Comparison of ENCODE assay signal across 8 cellular contexts in genomic region chr7:29921404-29922010, GRCh38.
DNase-seq lines count a peak whose midpoint lies in the region; TF ChIP-seq lines count a peak whose summit lies in the region.

No MANE protein-coding gene starts in this region.

- H4K20me1 ChIP-seq in GM23248 (ENCODE audit: insufficient read depth), result no peaks in the 10 kb centered on the region
- H4K20me1 ChIP-seq in OCI-LY3 (ENCODE audit: insufficient read depth, low read length), result no peaks in the 10 kb centered on the region

- H3K9ac ChIP-seq in GM23248 (no peak overlapping the region), OCI-LY3 (ENCODE audit: low read length) (no peak overlapping the region)

- CTCF ChIA-PET in GM10248 (lab: Yijun Ruan, JAX), result interaction anchor here (0.7 to 3.6 kb wide), 34 partner anchors 9 to 1296 kb away, joined by 3 to 34 read pairs (median 4); no protein-coding TSS in a partner anchor

- H3K27me3 Mint-ChIP-seq in glutamatergic neuron (ENCODE audit: unreplicated experiment), result peaks cover 3% of the 10 kb centered on the region

- TF ChIP-seq CTCF in GM10248 (IDR thresholded peaks at IDR 0.05; ENCODE audit: control extremely low read depth, extremely low read depth, low read depth, missing control alignments), result peak; percentile 74
- TF ChIP-seq CTCF in OCI-LY3 (IDR thresholded peaks at IDR 0.05; ENCODE audit: low read depth, low read length), result peak; percentile 78
- TF ChIP-seq CTCF in glutamatergic neuron (IDR thresholded peaks at IDR 0.05; ENCODE audit: partially characterized antibody, unreplicated experiment), result peak; percentile 93

- H3K79me2 ChIP-seq in GM23248 (ENCODE audit: insufficient read depth) (no peaks in the 10 kb centered on the region), OCI-LY3 (ENCODE audit: low read length) (no peaks in the 10 kb centered on the region)

- POLR2A ChIA-PET in GM10248 (lab: Yijun Ruan, JAX), result no interaction called here

- H3K27ac Mint-ChIP-seq in glutamatergic neuron (ENCODE audit: unreplicated experiment), result peak overlapping the region; percentile 12

- WGBS in GM23248 (ENCODE audit: low coverage in 1 of 2, low lambda C conversion rate in 2 of 2, missing lambda C conversion rate in 2 of 2), 2 experiments, result 42 to 45% methylated on average over 4 of the region's 4 CpGs

- peaks cover 9% of the 10 kb centered on the region for H3K36me3 Mint-ChIP-seq in glutamatergic neuron (ENCODE audit: unreplicated experiment)

- H2AFZ ChIP-seq in GM23248 (no peak overlapping the region), OCI-LY3 (ENCODE audit: low read depth, low read length) (no peak overlapping the region)

- H3K4me1 Mint-ChIP-seq in glutamatergic neuron (ENCODE audit: low read depth, unreplicated experiment), result peaks cover 11% of the 10 kb centered on the region

- no peaks in the 10 kb centered on the region for H3K9me2 ChIP-seq in GM23248 (ENCODE audit: insufficient read depth)

- in situ Hi-C loops in GM23248 (cut with MboI), result no loop called here
- in situ Hi-C loops in KBM-7 (cut with MboI; ENCODE audit: low pct_unique_long_range_greater_than_20kb, low sequenced_read_pairs), result no loop called here

- no peaks in the 10 kb centered on the region for H3F3A ChIP-seq in GM23248 (ENCODE audit: insufficient read depth)

- H3K27ac ChIP-seq in GM23248 (no peak overlapping the region), OCI-LY3 (ENCODE audit: low read length) (no peak overlapping the region)

- H3K4me3 Mint-ChIP-seq in glutamatergic neuron (ENCODE audit: unreplicated experiment), result no peak overlapping the region

- H3K4me2 ChIP-seq in GM23248 (ENCODE audit: unreplicated experiment) (no peak overlapping the region), OCI-LY3 (ENCODE audit: low read length) (no peak overlapping the region)

- peak; percentile 60 for DNase-seq in GM10248 (ENCODE audit: extremely low spot score)
- DNase-seq in GM23248, result peak; percentile 67
- DNase-seq in KBM-7, result peak; percentile 80
- DNase-seq in activated T-helper 9 cell treated with anti-CD3 and anti-CD28 coated beads, Interleukin-2, amount 50 U/mL, for 16 hours (ENCODE audit: low read depth), result peak; percentile 5
- DNase-seq in glutamatergic neuron, result peak; percentile 49
- peak; percentile 8 for DNase-seq in pulmonary artery endothelial cell (ENCODE audit: low read depth, low spot score)
- DNase-seq in 8988T, result no peak

- H3K36me3 ChIP-seq in GM23248 (ENCODE audit: low read depth) (peaks cover 32% of the 10 kb centered on the region; the same call in 1 of the 2 replicates), OCI-LY3 (replicated peaks; ENCODE audit: low read depth, low read length) (no peaks in the 10 kb centered on the region)

- no peaks in the 10 kb centered on the region for H3K9me3 Mint-ChIP-seq in glutamatergic neuron (ENCODE audit: unreplicated experiment)

- H3K4me1 ChIP-seq in GM23248 (ENCODE audit: insufficient read depth) (no peaks in the 10 kb centered on the region), OCI-LY3 (ENCODE audit: low read length) (no peaks in the 10 kb centered on the region)

- H3K9me3 ChIP-seq in GM23248 (ENCODE audit: low read depth) (no peaks in the 10 kb centered on the region), OCI-LY3 (ENCODE audit: insufficient read depth, low read length) (no peaks in the 10 kb centered on the region)

- H3K4me3 ChIP-seq in GM23248 (no peak overlapping the region), OCI-LY3 (ENCODE audit: low read length) (no peak overlapping the region)

- H3K27me3 ChIP-seq in GM23248 (replicated peaks; ENCODE audit: insufficient read depth) (no peaks in the 10 kb centered on the region), OCI-LY3 (ENCODE audit: low read depth, low read length) (no peaks in the 10 kb centered on the region)
